13 cellular contexts compared by ENCODE assay signal in the genomic region with DNA sequence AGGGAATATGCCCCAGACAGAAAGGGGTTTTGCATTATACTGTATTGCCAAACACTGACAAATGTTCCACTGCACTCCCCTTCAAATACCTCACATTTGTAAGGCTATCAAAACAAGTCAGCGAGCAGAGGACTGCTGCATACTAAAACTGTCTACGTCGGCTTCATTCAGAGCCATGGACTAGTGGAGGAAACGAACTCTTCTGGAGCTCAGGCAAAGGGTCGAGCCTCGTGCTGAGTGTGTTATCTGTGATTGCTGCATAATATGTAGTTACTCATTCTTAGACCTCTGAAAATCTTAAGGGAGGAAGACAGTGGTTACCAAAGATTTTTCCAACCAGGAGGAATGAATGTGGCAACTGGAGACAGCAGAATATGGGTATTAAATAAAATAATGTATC.
DNase-seq lines count a peak whose midpoint lies in the region; ATAC-seq and TF ChIP-seq lines count a peak whose summit lies in the region.
"Had no signal": no experiment of that assay in that cellular context is flagged by ENCODE, and none has a peak within 500 bp of the region (broad histone marks: within the 10 kb centered on the region; RNA-seq: fewer than 3 reads in every experiment).

No MANE protein-coding gene starts in this region.

- WGBS in testis, 2 donors: 40 to 47% methylated on average over 6 of the region's 6 CpGs
- WGBS in GM23248 (ENCODE audit: low coverage in 1 of 2, low lambda C conversion rate in 2 of 2, missing lambda C conversion rate in 2 of 2), 2 experiments: 50 to 58% methylated on average over 6 of the region's 6 CpGs
- WGBS in body of pancreas, 2 donors: 47 to 60% methylated on average over 6 of the region's 6 CpGs

- in situ Hi-C loops in brain microvascular endothelial cell (cut with HindIII; ENCODE audit: low pct_ligation_motif_present, low sequenced_read_pairs) (no loop called here), GM23248 (cut with MboI) (no loop called here), gastrocnemius medialis (cut with MboI; ENCODE audit: low sequenced_read_pairs in 4 of 4) (no loop called here)

- ATAC-seq in GM23338: no peak
- ATAC-seq in body of pancreas: no peak
- ATAC-seq in gastrocnemius medialis: no peak
- ATAC-seq: GM12878 had no signal

- no peak overlapping the region for H3K4me3 ChIP-seq in GM23338
- no peak overlapping the region for H3K4me3 ChIP-seq in brain microvascular endothelial cell (ENCODE audit: low read depth, low read length)
- H3K4me3 ChIP-seq in testis: no peak overlapping the region
- no peak overlapping the region for H3K4me3 ChIP-seq in GM23248
- H3K4me3 ChIP-seq in body of pancreas: no peak overlapping the region
- no peak overlapping the region for H3K4me3 ChIP-seq in gastrocnemius medialis
- H3K4me3 ChIP-seq: GM12878 had no signal

- DNase-seq in GM23338 (ENCODE audit: low spot score) (no peak), brain microvascular endothelial cell (peak; percentile 9), testis (peak; percentile 19), GM23248 (no peak), body of pancreas (no peak), gastrocnemius medialis (no peak)
- DNase-seq: BE2C; CD4-positive, alpha-beta memory T cell; DMS79; H9 had no signal

- no peaks in the 10 kb centered on the region for H3K9me3 ChIP-seq in testis
- no peaks in the 10 kb centered on the region for H3K9me3 ChIP-seq in GM23248 (ENCODE audit: low read depth)
- H3K9me3 ChIP-seq in body of pancreas: no peaks in the 10 kb centered on the region
- no peaks in the 10 kb centered on the region for H3K9me3 ChIP-seq in gastrocnemius medialis
- H3K9me3 ChIP-seq: BE2C had no signal

- H3K27me3 ChIP-seq in GM23338 (ENCODE audit: insufficient read depth) (no peaks in the 10 kb centered on the region), brain microvascular endothelial cell (replicated peaks) (no peaks in the 10 kb centered on the region), testis (no peaks in the 10 kb centered on the region), GM23248 (replicated peaks; ENCODE audit: insufficient read depth) (no peaks in the 10 kb centered on the region), body of pancreas (no peaks in the 10 kb centered on the region), gastrocnemius medialis (no peaks in the 10 kb centered on the region)
- H3K27me3 ChIP-seq: BE2C had no signal

- H3K27me3 Mint-ChIP-seq in GM23338 (ENCODE audit: insufficient read depth, low read depth, poor library complexity) (peaks cover 2% of the 10 kb centered on the region), nephron (ENCODE audit: low read depth) (no peaks in the 10 kb centered on the region)

- intact Hi-C loops in testis (cut with DNase I; ENCODE audit: low total_unique reads) (no loop called here), body of pancreas (cut with DNase I) (no loop called here), gastrocnemius medialis (cut with DNase I; ENCODE audit: low total_unique reads) (no loop called here)

- H3K36me3 Mint-ChIP-seq in GM23338 (ENCODE audit: low read depth) (no peaks in the 10 kb centered on the region), nephron (ENCODE audit: low read depth) (no peaks in the 10 kb centered on the region)
- H3K36me3 Mint-ChIP-seq: CD4-positive, alpha-beta memory T cell had no signal

- H3K27ac Mint-ChIP-seq in GM23338 (no peak overlapping the region), nephron (peak overlapping the region; percentile 44 to 83 (median 74))
- H3K27ac Mint-ChIP-seq: CD4-positive, alpha-beta memory T cell; H9 had no signal

- H3K4me3 Mint-ChIP-seq in GM23338 (no peak overlapping the region), nephron (peak overlapping the region in 1 of 3 experiments; percentile 7)
- H3K4me3 Mint-ChIP-seq: H9 had no signal

- H3K79me2 ChIP-seq in GM23338 (replicated peaks; ENCODE audit: insufficient read depth) (no peaks in the 10 kb centered on the region), GM23248 (ENCODE audit: insufficient read depth) (no peaks in the 10 kb centered on the region)

- H2AFZ ChIP-seq in GM23338 (0 out of 2 replicates have a peak overlapping the region, but pooled peaks have one; percentile 7), GM23248 (no peak overlapping the region)

- TF ChIP-seq POLR2A in testis (IDR thresholded peaks at IDR 0.05) (no peak), body of pancreas (IDR thresholded peaks at IDR 0.05) (no peak), gastrocnemius medialis (IDR thresholded peaks at IDR 0.05) (no peak)

- no peak overlapping the region for H3K4me2 ChIP-seq in GM23338
- H3K4me2 ChIP-seq in GM23248 (ENCODE audit: unreplicated experiment): no peak overlapping the region

- H3K9me2 ChIP-seq in GM23338 (ENCODE audit: insufficient read depth) (no peaks in the 10 kb centered on the region), GM23248 (ENCODE audit: insufficient read depth) (no peaks in the 10 kb centered on the region)

- no peak for TF ChIP-seq CTCF in GM23338 (conservative IDR thresholded peaks at IDR 0.05; ENCODE audit: low read depth in 2 of 2)
- no peak for TF ChIP-seq CTCF in brain microvascular endothelial cell (IDR thresholded peaks at IDR 0.05; ENCODE audit: low read depth, low read length, missing control alignments)
- TF ChIP-seq CTCF in nephron (IDR thresholded peaks at IDR 0.05; ENCODE audit: unreplicated experiment in 3 of 3): no peak
- no peak for TF ChIP-seq CTCF in testis (IDR thresholded peaks at IDR 0.05)
- TF ChIP-seq CTCF in body of pancreas (IDR thresholded peaks at IDR 0.05): no peak
- TF ChIP-seq CTCF in gastrocnemius medialis (IDR thresholded peaks at IDR 0.05 in 4 of 5, conservative IDR thresholded peaks at IDR 0.05 in 1 of 5): no peak

- H3K4me1 Mint-ChIP-seq in GM23338: peaks cover 5% of the 10 kb centered on the region; the same call in 2 of the 3 replicates
- H3K4me1 Mint-ChIP-seq in nephron: peaks cover 17% of the 10 kb centered on the region
- H3K4me1 Mint-ChIP-seq: CD4-positive, alpha-beta memory T cell had no signal

- H3K4me1 ChIP-seq in GM23338 (ENCODE audit: insufficient read depth) (no peaks in the 10 kb centered on the region), testis (peaks cover 15% of the 10 kb centered on the region), GM23248 (ENCODE audit: insufficient read depth) (no peaks in the 10 kb centered on the region), body of pancreas (no peaks in the 10 kb centered on the region), gastrocnemius medialis (peaks cover 0 to 4% of the 10 kb centered on the region in 2 donors)
- H3K4me1 ChIP-seq: BE2C had no signal

- H3K36me3 ChIP-seq in GM23338 (ENCODE audit: insufficient read depth) (no peaks in the 10 kb centered on the region), brain microvascular endothelial cell (replicated peaks) (no peaks in the 10 kb centered on the region), testis (ENCODE audit: low read depth, missing control alignments) (no peaks in the 10 kb centered on the region), GM23248 (ENCODE audit: low read depth) (no peaks in the 10 kb centered on the region), body of pancreas (replicated peaks in 1 of 2; ENCODE audit: insufficient read depth in 1 of 2, low read depth in 2 of 2) (no peaks in the 10 kb centered on the region), gastrocnemius medialis (no peaks in the 10 kb centered on the region)
- H3K36me3 ChIP-seq: BE2C had no signal

- no peak overlapping the region for H3K9ac ChIP-seq in GM23248

- H3F3A ChIP-seq in GM23338 (replicated peaks; ENCODE audit: low read depth) (no peaks in the 10 kb centered on the region), GM23248 (ENCODE audit: insufficient read depth) (no peaks in the 10 kb centered on the region)

- H3K9me3 Mint-ChIP-seq in GM23338 (no peaks in the 10 kb centered on the region), nephron (no peaks in the 10 kb centered on the region)
- H3K9me3 Mint-ChIP-seq: H9 had no signal

- no peak overlapping the region for H3K27ac ChIP-seq in GM23338 (ENCODE audit: low read depth)
- H3K27ac ChIP-seq in brain microvascular endothelial cell: no peak overlapping the region
- peak overlapping the region in 1 of 2 donors; percentile 26 for H3K27ac ChIP-seq in testis
- no peak overlapping the region for H3K27ac ChIP-seq in GM23248
- H3K27ac ChIP-seq in body of pancreas: no peak overlapping the region
- H3K27ac ChIP-seq in gastrocnemius medialis: no peak overlapping the region
- H3K27ac ChIP-seq: C4-2B had no signal

- H4K20me1 ChIP-seq in GM23338 (replicated peaks; ENCODE audit: insufficient read depth): no peaks in the 10 kb centered on the region
- H4K20me1 ChIP-seq in GM23248 (ENCODE audit: insufficient read depth): no peaks in the 10 kb centered on the region

TF ChIP-seq in GM23338, 12 proteins besides CTCF, POLR2A, EP300 and RAD21 (continues in another document):
- TF ChIP-seq EZH2 (IDR thresholded peaks at IDR 0.05; ENCODE audit: low read depth, unreplicated experiment) (no peak), EZH2phosphoT487 (IDR thresholded peaks at IDR 0.05; ENCODE audit: unreplicated experiment) (no peak), ETS1 (IDR thresholded peaks at IDR 0.05) (no peak), ZNF331 (CRISPR knock-in tag; IDR thresholded peaks at IDR 0.05; ENCODE audit: low read depth) (no peak)

Comparison
In these comparisons a context has a peak if more than half of its experiments do, and no peak if none do; other contexts are left out.
1. DNase-seq: peak in brain microvascular endothelial cell (single experiment) and testis (single experiment); none in GM23338 (single experiment), GM23248 (single experiment), body of pancreas (0 of 4) and gastrocnemius medialis (0 of 2).